28 cellular contexts compared by ENCODE assay signal in genomic region chr12:93706824-93707223, GRCh38. TPM values are rescaled to one million over a fixed set of nuclear protein-coding genes. Genes with fewer than 3 reads are reported as not detected.
DNase-seq lines count a peak whose midpoint lies in the region; ATAC-seq, FAIRE-seq and TF ChIP-seq lines count a peak whose summit lies in the region.
"Had no signal": no experiment of that assay in that cellular context is flagged by ENCODE, and none has a peak within 500 bp of the region (broad histone marks: within the 10 kb centered on the region; RNA-seq: fewer than 3 reads in every experiment).

No MANE protein-coding gene starts in this region.

- BruUV-seq in PC-3 (replicated peaks; lab: Mats Ljungman, UMichigan) = no TSS peak

- WGBS in small intestine, 3 donors = 75 to 97% (median 84%) methylated on average over 2 of the region's 2 CpGs

- no peaks in the 10 kb centered on the region for H3K79me2 ChIP-seq in PC-3 (ENCODE audit: low read length)

- intact Hi-C loops in PC-3 (cut with micrococcal nuclease) = no loop called here

- no peaks in the 10 kb centered on the region for H4K20me1 ChIP-seq in PC-3 (ENCODE audit: low read length)
- H4K20me1 ChIP-seq: BLaER1 treated with 17β-estradiol and CSF1 and Interleukin-3, amounts not matched to agents 10 nM and 100 nM had no signal

- no peaks in the 10 kb centered on the region for H3K27me3 ChIP-seq in PC-3 (ENCODE audit: low read length)
- H3K27me3 ChIP-seq in thoracic aorta (replicated peaks; ENCODE audit: insufficient read depth) = no peaks in the 10 kb centered on the region
- no peaks in the 10 kb centered on the region for H3K27me3 ChIP-seq in small intestine (ENCODE audit: control insufficient read depth in 2 of 2, insufficient read depth in 2 of 2, low read length in 2 of 2)
- H3K27me3 ChIP-seq: BLaER1 treated with 17β-estradiol and CSF1 and Interleukin-3, amounts not matched to agents 10 nM and 100 nM; breast epithelium; pancreas; right atrium auricular region; stomach; thyroid gland had no signal

- H2AFZ ChIP-seq in PC-3 (ENCODE audit: low read length) = no peak overlapping the region
- H2AFZ ChIP-seq: GM23338 had no signal

- H3K36me3 ChIP-seq in PC-3 (ENCODE audit: low read depth, low read length) (peaks cover 6% of the 10 kb centered on the region; the same call in 1 of the 2 replicates), thoracic aorta (no peaks in the 10 kb centered on the region), small intestine (ENCODE audit: control insufficient read depth in 2 of 2, insufficient read depth in 2 of 2, low read length in 2 of 2) (no peaks in the 10 kb centered on the region)
- H3K36me3 ChIP-seq: breast epithelium, pancreas, right atrium auricular region, stomach, thyroid gland had no signal

- no peak for FAIRE-seq in small intestine (lab: Jason Lieb, UNC)
- FAIRE-seq: pancreas had no signal

- TF ChIP-seq CTCF in PC-3 (conservative IDR thresholded peaks at IDR 0.05; ENCODE audit: low read depth, low read length) (no peak), thoracic aorta (IDR thresholded peaks at IDR 0.05) (no peak)

- H3F3A ChIP-seq in PC-3 (ENCODE audit: low read length, unreplicated experiment) = no peaks in the 10 kb centered on the region

- no peak overlapping the region for H3K9ac ChIP-seq in PC-3 (ENCODE audit: low read length)
- H3K9ac ChIP-seq: BLaER1 treated with 17β-estradiol and CSF1 and Interleukin-3, amounts not matched to agents 10 nM and 100 nM had no signal

- no peak overlapping the region for H3K27ac ChIP-seq in PC-3 (ENCODE audit: low read length)
- peak overlapping the region; percentile 63 to 81 for H3K27ac ChIP-seq in thoracic aorta
- no peak overlapping the region for H3K27ac ChIP-seq in small intestine (ENCODE audit: low read depth in 1 of 2, low read length in 1 of 2)
- H3K27ac ChIP-seq: BLaER1 treated with 17β-estradiol and CSF1 and Interleukin-3, amounts not matched to agents 10 nM and 100 nM; breast epithelium; pancreas; stomach; thyroid gland had no signal

- POLR2A ChIA-PET in PC-3 (lab: Charles Lee; ENCODE audit: unreplicated experiment) = no interaction called here

- H3K4me2 ChIP-seq in PC-3 (ENCODE audit: low read length) = no peak overlapping the region
- H3K4me2 ChIP-seq: BLaER1 treated with 17β-estradiol and CSF1 and Interleukin-3, amounts not matched to agents 10 nM and 100 nM; GM23338 had no signal

- ATAC-seq in PC-3 = no peak
- ATAC-seq in thoracic aorta (ENCODE audit: insufficient number of reproducible peaks, low FRiP score, low read depth) = no peak
- ATAC-seq in HG02623 (IDR thresholded peaks at IDR 0.05; ENCODE audit: unreplicated experiment) = no peak
- ATAC-seq: activated CD8-positive, alpha-beta T cell treated with anti-CD3 and anti-CD28 coated beads for 36 hours; GM23338; left ventricle myocardium superior; Panc1; pancreas had no signal

- DNase-seq in ELR (ENCODE audit: low read depth) (peak; percentile 74), PC-3 (peak; percentile 28), fibroblast of gingiva (ENCODE audit: low read depth) (peak; percentile 62), thoracic aorta (ENCODE audit: low spot score) (no peak), small intestine (no peak), Kasumi-1 (lab: John Stamatoyannopoulos, UW) (no peak)
- DNase-seq: activated CD8-positive, alpha-beta memory T cell treated with anti-CD3 and anti-CD28 coated beads, Interleukin-2, amount 50 U/mL, for 48 hours; activated CD8-positive, alpha-beta T cell treated with anti-CD3 and anti-CD28 coated beads for 36 hours; amniotic stem cell; DMS79; islet precursor cell; KG1; left ventricle myocardium superior; NCI-H1417 treated with DMSO at 0.1 percent for 48 hours; NCI-H2081; NCI-H526 treated with DMSO at 0.1 percent for 48 hours; pancreas; Right ventricle myocardium superior; stimulated activated CD4-positive, alpha-beta T cell treated with anti-CD3 and anti-CD28 coated beads, Interleukin-12 subunit alpha, Interleukin-12 subunit beta, amount 100 ng/mL, for 4 hours; stimulated activated CD4-positive, alpha-beta T cell treated with anti-CD3 and anti-CD28 coated beads, Interleukin-2, amount 100 ng/mL, for 48 hours; stomach; thyroid gland had no signal

- H3K9me2 ChIP-seq in PC-3 (replicated peaks; ENCODE audit: low read length) = no peaks in the 10 kb centered on the region

- CTCF ChIA-PET in PC-3 (lab: Charles Lee) = no interaction called here

- H3K4me1 ChIP-seq in PC-3 (ENCODE audit: insufficient read depth, low read length) (peaks cover 5% of the 10 kb centered on the region), thoracic aorta (ENCODE audit: control insufficient read depth in 1 of 2, low read depth in 2 of 2) (peaks cover 38 to 62% of the 10 kb centered on the region in 2 donors), small intestine (ENCODE audit: control insufficient read depth in 2 of 2, insufficient read depth in 1 of 2, low read depth in 1 of 2, low read length in 1 of 2) (peaks cover 3 to 4% of the 10 kb centered on the region in 2 donors)
- H3K4me1 ChIP-seq: BLaER1 treated with 17β-estradiol and CSF1 and Interleukin-3, amounts not matched to agents 10 nM and 100 nM; breast epithelium had no signal

- peaks cover 8% of the 10 kb centered on the region for H3K9me3 ChIP-seq in PC-3 (ENCODE audit: low read length)
- H3K9me3 ChIP-seq in thoracic aorta = peaks cover 11% of the 10 kb centered on the region
- H3K9me3 ChIP-seq in small intestine (ENCODE audit: control insufficient read depth, low read depth) = no peaks in the 10 kb centered on the region
- H3K9me3 ChIP-seq: pancreas, thyroid gland had no signal

- H3K4me3 ChIP-seq in PC-3 (ENCODE audit: low read length) (no peak overlapping the region), thoracic aorta (no peak overlapping the region), small intestine (ENCODE audit: low read depth in 1 of 2, low read length in 2 of 2) (no peak overlapping the region)
- H3K4me3 ChIP-seq: BLaER1 treated with 17β-estradiol and CSF1 and Interleukin-3, amounts not matched to agents 10 nM and 100 nM; breast epithelium; GM23338; pancreas; right atrium auricular region; stomach; thyroid gland had no signal

RNA-seq across cellular contexts. Expression of gene CRADD, which starts 29.6 kb away (rescaled TPM):
- total RNA-seq in PC-3 (2014; rRNA removed) = 11.4 and 12.5 TPM in 2 replicates
- 10 to 100 TPM; 33.0 to 57.9 TPM for total RNA-seq in thoracic aorta
- 10 to 100 TPM; 19.0 to 49.4 (median 31.3) TPM for polyA plus RNA-seq in small intestine

Comparison
In these comparisons a context has a peak if more than half of its experiments do, and no peak if none do; other contexts are left out.
1. DNase-seq: peak in ELR (single experiment), PC-3 (single experiment) and fibroblast of gingiva (single experiment); none in thoracic aorta (single experiment), small intestine (single experiment) and Kasumi-1 (0 of 2).
2. H3K27ac ChIP-seq: peak in thoracic aorta (2 of 2); none in PC-3 (single experiment) and small intestine (0 of 2).